20 cellular contexts compared by ENCODE assay signal in the genomic region with DNA sequence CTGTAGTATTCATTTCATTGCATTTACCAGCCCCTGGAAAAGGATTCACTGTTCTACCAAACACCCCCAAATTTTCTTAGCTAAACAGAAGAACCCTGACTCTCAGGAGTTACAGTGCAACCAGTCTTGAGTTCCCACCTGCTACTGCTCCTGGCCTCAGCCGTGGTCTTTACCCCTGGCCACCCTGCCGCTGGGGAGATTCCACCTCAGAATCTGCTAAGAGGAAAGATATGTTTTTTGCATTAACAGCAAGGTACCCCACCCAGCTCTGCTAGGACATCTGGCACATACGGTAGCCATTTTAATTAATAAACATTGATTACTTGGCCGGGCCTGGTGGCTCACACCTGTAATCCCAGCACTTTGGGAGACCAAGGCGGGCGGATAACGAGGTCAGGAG. TPM values are rescaled to one million over a fixed set of nuclear protein-coding genes. Genes with fewer than 3 reads are reported as not detected.
DNase-seq lines count a peak whose midpoint lies in the region; TF ChIP-seq lines count a peak whose summit lies in the region.
"Had no signal": no experiment of that assay in that cellular context is flagged by ENCODE, and none has a peak within 500 bp of the region (broad histone marks: within the 10 kb centered on the region; RNA-seq: fewer than 3 reads in every experiment).

No MANE protein-coding gene starts in this region.

- H3K27me3 ChIP-seq in Caco-2 (replicated peaks; ENCODE audit: control insufficient read depth, insufficient read depth, low read length) (no peaks in the 10 kb centered on the region), spleen (replicated peaks in 1 of 7) (peaks cover 0 to 28% (median 0%) of the 10 kb centered on the region in 7 donors)
- H3K27me3 ChIP-seq: SJCRH30 had no signal

- CTCF ChIA-PET in Caco-2 (lab: Charles Lee) = interaction anchor here (1.4 to 4.1 kb wide), 3 partner anchors 13 to 21 kb away, joined by 3 to 24 read pairs (median 5); no protein-coding TSS in a partner anchor

- peaks cover 4% of the 10 kb centered on the region for H3K9me3 Mint-ChIP-seq in activated CD4-positive, alpha-beta T cell treated with anti-CD3 and anti-CD28 coated beads, Interleukin-2, amount 10 ng/mL, durations not matched to agents 24 days and 14 days
- no peaks in the 10 kb centered on the region for H3K9me3 Mint-ChIP-seq in Caco-2 (ENCODE audit: unreplicated experiment)
- no peaks in the 10 kb centered on the region for H3K9me3 Mint-ChIP-seq in activated naive CD8-positive, alpha-beta T cell (ENCODE audit: low read depth)

- H3K27ac Mint-ChIP-seq in activated CD4-positive, alpha-beta T cell treated with anti-CD3 and anti-CD28 coated beads, Interleukin-2, amount 10 ng/mL, durations not matched to agents 24 days and 14 days = peak overlapping the region; percentile 100
- H3K27ac Mint-ChIP-seq in Caco-2 (ENCODE audit: unreplicated experiment) = peak overlapping the region; percentile 67
- no peak overlapping the region for H3K27ac Mint-ChIP-seq in activated naive CD8-positive, alpha-beta T cell

- H3K4me3 Mint-ChIP-seq in activated CD4-positive, alpha-beta T cell treated with anti-CD3 and anti-CD28 coated beads, Interleukin-2, amount 10 ng/mL, durations not matched to agents 24 days and 14 days = peak overlapping the region; percentile 86
- H3K4me3 Mint-ChIP-seq in Caco-2 (ENCODE audit: unreplicated experiment) = no peak overlapping the region
- H3K4me3 Mint-ChIP-seq in activated naive CD8-positive, alpha-beta T cell = peak overlapping the region; percentile 98

- BruUV-seq in Caco-2 (replicated peaks; lab: Mats Ljungman, UMichigan) = no TSS peak

- TF ChIP-seq CTCF in Caco-2 (IDR thresholded peaks at IDR 0.05; ENCODE audit: insufficient read depth in 1 of 2, low read depth in 1 of 2, low read length in 1 of 2, severe bottlenecking in 1 of 2, unreplicated experiment in 1 of 2) (no peak), spleen (IDR thresholded peaks at IDR 0.05 in 8 of 11, conservative IDR thresholded peaks at IDR 0.05 in 3 of 11) (no peak)

- POLR2A ChIA-PET in Caco-2 (lab: Charles Lee) = interaction anchor here (1.2 to 1.4 kb wide), 3 partner anchors 14 to 49 kb away, joined by 3 to 6 read pairs (median 3); a partner anchor contains a TSS

- TF ChIP-seq POLR2A in spleen (IDR thresholded peaks at IDR 0.05) = no peak

- H3K4me1 Mint-ChIP-seq in activated CD4-positive, alpha-beta T cell treated with anti-CD3 and anti-CD28 coated beads, Interleukin-2, amount 10 ng/mL, durations not matched to agents 24 days and 14 days = peaks cover 83% of the 10 kb centered on the region
- peaks cover 51% of the 10 kb centered on the region for H3K4me1 Mint-ChIP-seq in Caco-2 (ENCODE audit: low read depth, unreplicated experiment)
- H3K4me1 Mint-ChIP-seq in activated naive CD8-positive, alpha-beta T cell (ENCODE audit: low read depth) = peaks cover 98% of the 10 kb centered on the region

- peak; percentile 62 for DNase-seq in activated CD4-positive, alpha-beta T cell treated with anti-CD3 and anti-CD28 coated beads, Interleukin-2, amount 10 ng/mL, durations not matched to agents 24 days and 14 days
- no peak for DNase-seq in activated CD4-positive, alpha-beta T cell treated with anti-CD3 and anti-CD28 coated beads for 4 hours
- DNase-seq in Caco-2 = no peak
- DNase-seq in spleen = no peak
- DNase-seq in islet precursor cell = no peak
- no peak for DNase-seq in stimulated activated CD4-positive, alpha-beta T cell treated with anti-CD3 and anti-CD28 coated beads, Interleukin-2, amount 100 ng/mL, for 24 hours
- no peak for DNase-seq in NCI-H345 treated with DMSO at 0.1 percent for 48 hours (lab: John Stamatoyannopoulos, UW; ENCODE audit: unreplicated experiment)
- DNase-seq: activated CD8-positive, alpha-beta memory T cell treated with anti-CD3 and anti-CD28 coated beads for 24 hours; activated naive CD4-positive, alpha-beta T cell treated with Interleukin-2 at 50 U/mL for 16 hours; DMS79 treated with DMSO at 0.1 percent for 48 hours; dorsolateral prefrontal cortex; NCI-H2029; NCI-H524; OCI-M1; posterior cingulate gyrus; SJCRH30 had no signal

- H3K4me3 ChIP-seq in Caco-2 (ENCODE audit: low read depth, low read length) (no peak overlapping the region), spleen (peak overlapping the region in 1 of 8 donors; percentile 12)
- H3K4me3 ChIP-seq: dorsolateral prefrontal cortex, esophagus muscularis mucosa, SJCRH30, tibial nerve had no signal

- H3K27me3 Mint-ChIP-seq in activated CD4-positive, alpha-beta T cell treated with anti-CD3 and anti-CD28 coated beads, Interleukin-2, amount 10 ng/mL, durations not matched to agents 24 days and 14 days = no peaks in the 10 kb centered on the region
- no peaks in the 10 kb centered on the region for H3K27me3 Mint-ChIP-seq in Caco-2 (ENCODE audit: insufficient read depth, unreplicated experiment)
- no peaks in the 10 kb centered on the region for H3K27me3 Mint-ChIP-seq in activated naive CD8-positive, alpha-beta T cell

- intact Hi-C loops in activated CD4-positive, alpha-beta T cell treated with anti-CD3 and anti-CD28 coated beads, Interleukin-2, amount 10 ng/mL, durations not matched to agents 24 days and 14 days (cut with micrococcal nuclease) = loop anchor here (2.0 to 5.0 kb wide), 2 partner anchors 89 to 213 kb away; a partner anchor contains a TSS
- intact Hi-C loops in Caco-2 (cut with micrococcal nuclease; ENCODE audit: unreplicated experiment) = no loop called here
- intact Hi-C loops in spleen (cut with DNase I; ENCODE audit: low total_unique reads) = no loop called here

- peaks cover 70% of the 10 kb centered on the region for H3K4me1 ChIP-seq in Caco-2
- H3K4me1 ChIP-seq in spleen = peaks cover 22 to 100% (median 64%) of the 10 kb centered on the region in 6 donors

- H3K9me3 ChIP-seq in Caco-2 (no peaks in the 10 kb centered on the region), spleen (no peaks in the 10 kb centered on the region)
- H3K9me3 ChIP-seq: esophagus muscularis mucosa, SJCRH30, tibial nerve had no signal

- H3K36me3 ChIP-seq in Caco-2 (ENCODE audit: control insufficient read depth, insufficient read depth, low read length) (no peaks in the 10 kb centered on the region), spleen (peaks cover 0 to 14% (median 0%) of the 10 kb centered on the region in 6 donors)
- H3K36me3 ChIP-seq: esophagus muscularis mucosa, SJCRH30, tibial nerve had no signal

- H3K27ac ChIP-seq in spleen = peak overlapping the region in 7 of 8 donors; percentile 16 to 88 (median 73)
- H3K27ac ChIP-seq: C4-2B, dorsolateral prefrontal cortex, esophagus muscularis mucosa, SJCRH30 had no signal

- H3K36me3 Mint-ChIP-seq in activated CD4-positive, alpha-beta T cell treated with anti-CD3 and anti-CD28 coated beads, Interleukin-2, amount 10 ng/mL, durations not matched to agents 24 days and 14 days (ENCODE audit: low read depth) = peaks cover 68% of the 10 kb centered on the region
- H3K36me3 Mint-ChIP-seq in Caco-2 (ENCODE audit: insufficient read depth, unreplicated experiment) = peaks cover 12% of the 10 kb centered on the region
- H3K36me3 Mint-ChIP-seq in activated naive CD8-positive, alpha-beta T cell = peaks cover 56% of the 10 kb centered on the region

- WGBS in spleen, 5 donors = 87 to 93% (median 90%) methylated on average over 7 of the region's 7 CpGs

RNA-seq across cellular contexts. Expression of a gene that starts 9.0 kb away (rescaled TPM):
- total RNA-seq in activated CD4-positive, alpha-beta T cell treated with anti-CD3 and anti-CD28 coated beads, Interleukin-2, amount 10 ng/mL, durations not matched to agents 24 days and 14 days = 303 and 318 TPM in 2 replicates
- total RNA-seq in Caco-2 (2022) (8.9 and 12.0 TPM in 2 replicates), spleen (100 to 1,000 TPM in 2 of 7 donors, 10 to 100 TPM in 5; 45.5 to 180 (median 91.3) TPM)
- 100 to 1,000 TPM in 1 of 3 donors, 10 to 100 TPM in 2; 18.2 to 154 (median 42.0) TPM for polyA plus RNA-seq in spleen
- total RNA-seq: SJCRH30 had no signal

RNA-seq across cellular contexts. Expression of a gene that starts 36.4 kb away (rescaled TPM):
- 64.6 and 65.4 TPM in 2 replicates for total RNA-seq in activated CD4-positive, alpha-beta T cell treated with anti-CD3 and anti-CD28 coated beads, Interleukin-2, amount 10 ng/mL, durations not matched to agents 24 days and 14 days
- total RNA-seq in Caco-2 (2022) (29.6 and 31.8 TPM in 2 replicates), spleen (10 to 100 TPM in 3 of 7 donors, 1 to 10 TPM in 4; 4.3 to 12.9 (median 9.2) TPM)
- 1 to 10 TPM; 2.0 to 2.1 (median 2.1) TPM for polyA plus RNA-seq in spleen

RNA-seq across cellular contexts. Expression of a gene that starts 39.3 kb away (rescaled TPM):
- total RNA-seq in activated CD4-positive, alpha-beta T cell treated with anti-CD3 and anti-CD28 coated beads, Interleukin-2, amount 10 ng/mL, durations not matched to agents 24 days and 14 days = 0.02 and 0.05 TPM in 2 replicates
- total RNA-seq in Caco-2 (2022) (0.09 TPM in 1 of 2 replicates, not detected in the other), spleen (under 1 TPM in 3 of 7 donors, not detected in 4; 0.03 to 0.15 (median 0.14) TPM)
- under 1 TPM; 0.02 to 0.04 (median 0.03) TPM for polyA plus RNA-seq in spleen
- total RNA-seq: SJCRH30 had no signal

RNA-seq across cellular contexts. Expression of a gene that starts 48.3 kb away (rescaled TPM):
- total RNA-seq in activated CD4-positive, alpha-beta T cell treated with anti-CD3 and anti-CD28 coated beads, Interleukin-2, amount 10 ng/mL, durations not matched to agents 24 days and 14 days = 18.5 and 19.3 TPM in 2 replicates
- total RNA-seq in Caco-2 (2022) (69.9 and 80.2 TPM in 2 replicates), spleen (10 to 100 TPM in 3 of 7 donors, 1 to 10 TPM in 4; 7.0 to 18.4 (median 9.8) TPM)
- polyA plus RNA-seq in spleen = 1 to 10 TPM; 1.6 to 2.0 (median 1.8) TPM
- total RNA-seq: SJCRH30 had no signal
